15 cellular contexts compared by ENCODE assay signal in the genomic region with DNA sequence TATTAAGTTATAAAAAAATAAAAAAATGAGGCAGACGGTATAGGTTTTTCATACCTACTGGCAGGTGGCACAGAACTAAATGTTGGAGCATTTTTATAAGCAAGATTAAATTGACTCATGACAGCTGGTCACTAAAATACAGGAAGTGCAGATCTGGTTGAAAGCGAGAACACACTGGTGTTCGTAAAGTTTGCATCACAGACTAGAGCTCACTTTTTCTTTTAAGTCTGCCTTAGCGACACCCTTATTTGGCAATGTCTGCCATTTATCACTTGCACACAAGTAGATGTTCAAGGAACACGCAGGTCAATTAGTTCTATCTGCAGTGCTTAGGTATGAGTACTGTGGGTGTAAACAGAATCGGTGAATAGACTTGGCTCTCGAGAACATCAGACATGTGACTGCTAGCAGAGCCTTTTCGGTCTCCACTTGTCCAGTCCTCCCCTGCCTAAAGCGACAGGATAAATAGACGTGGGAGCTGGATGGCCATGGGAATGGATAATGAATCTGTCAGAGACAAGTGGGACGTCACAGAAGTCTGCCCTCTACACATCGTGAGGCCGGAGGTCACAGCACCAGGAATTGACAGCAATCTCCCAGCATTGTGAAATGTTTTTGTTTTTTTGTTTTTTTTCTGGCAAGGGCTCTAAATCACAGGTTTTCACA.
DNase-seq lines count a peak whose midpoint lies in the region; ATAC-seq and TF ChIP-seq lines count a peak whose summit lies in the region.
"Had no signal": no experiment of that assay in that cellular context is flagged by ENCODE, and none has a peak within 500 bp of the region (broad histone marks: within the 10 kb centered on the region; RNA-seq: fewer than 3 reads in every experiment).

No MANE protein-coding gene starts in this region.

- H3K9ac ChIP-seq in adipocyte (ENCODE audit: low read length) = no peak overlapping the region

- H3K27ac ChIP-seq in left ventricle myocardium inferior (replicated peaks) = no peak overlapping the region
- H3K27ac ChIP-seq in heart right ventricle = no peak overlapping the region

- DNase-seq in left ventricle myocardium inferior (no peak), heart right ventricle (no peak), adipocyte (ENCODE audit: low read depth) (no peak), WTC11 (ENCODE audit: low spot score) (no peak), HUDEP-2 (lab: John Stamatoyannopoulos, UW; ENCODE audit: unreplicated experiment in 76 of 76) (no peak), hepatic stellate cell (ENCODE audit: low spot score) (no peak)
- DNase-seq: Calu3, mammary epithelial cell, NCI-H1092 treated with DMSO at 0.1 percent for 48 hours, NCI-H345, occipital lobe, OCI-M1 had no signal

- peak overlapping the region; percentile 5 for H3K4me3 ChIP-seq in left ventricle myocardium inferior
- no peak overlapping the region for H3K4me3 ChIP-seq in heart right ventricle
- H3K4me3 ChIP-seq in adipocyte (ENCODE audit: low read length) = peak overlapping the region; percentile 29
- H3K4me3 ChIP-seq: smooth muscle cell had no signal

- no peaks in the 10 kb centered on the region for H3K36me3 Mint-ChIP-seq in WTC11

- POLR2A ChIA-PET in WTC11 (lab: Charles Lee) = interaction anchor here (0.5 kb wide), 1 partner anchor 1088 kb away, joined by 3 read pairs; no protein-coding TSS in a partner anchor

- intact Hi-C loops in left ventricle myocardium inferior (cut with micrococcal nuclease) (no loop called here), heart right ventricle (cut with DNase I) (no loop called here)

- no peak overlapping the region for H3K27ac Mint-ChIP-seq in WTC11

- no peaks in the 10 kb centered on the region for H3K27me3 Mint-ChIP-seq in WTC11 (ENCODE audit: low read depth)

- peaks cover 15% of the 10 kb centered on the region for H3K4me1 Mint-ChIP-seq in WTC11

- H3K4me3 Mint-ChIP-seq in WTC11 = no peak overlapping the region

- CTCF ChIA-PET in WTC11 (lab: Charles Lee) = no interaction called here

- H3K9me3 ChIP-seq in left ventricle myocardium inferior (replicated peaks) (peaks cover 4% of the 10 kb centered on the region), heart right ventricle (peaks cover 0 to 3% (median 0%) of the 10 kb centered on the region in 11 donors), adipocyte (ENCODE audit: control insufficient read depth, low read length) (no peaks in the 10 kb centered on the region)

- WGBS in heart right ventricle, 2 donors = 50 to 58% methylated on average over 13 of the region's 13 CpGs

- ATAC-seq in heart right ventricle (no peak), HG02973 (IDR thresholded peaks at IDR 0.05; ENCODE audit: unreplicated experiment) (peak; percentile 66), WTC11 (no peak), HG02970 (IDR thresholded peaks at IDR 0.05; ENCODE audit: low FRiP score, unreplicated experiment) (no peak)

- H3K9me3 Mint-ChIP-seq in WTC11 = peaks cover 12% of the 10 kb centered on the region

- H3K36me3 ChIP-seq in left ventricle myocardium inferior (no peaks in the 10 kb centered on the region), heart right ventricle (no peaks in the 10 kb centered on the region), adipocyte (ENCODE audit: control insufficient read depth, insufficient read depth, low read length, severe bottlenecking) (no peaks in the 10 kb centered on the region)

- H3K4me1 ChIP-seq in left ventricle myocardium inferior (no peaks in the 10 kb centered on the region), heart right ventricle (no peaks in the 10 kb centered on the region), adipocyte (ENCODE audit: control insufficient read depth, insufficient read depth, low read length) (peaks cover 6% of the 10 kb centered on the region)

- no peaks in the 10 kb centered on the region for H3K27me3 ChIP-seq in left ventricle myocardium inferior (ENCODE audit: low read depth)
- H3K27me3 ChIP-seq in heart right ventricle = no peaks in the 10 kb centered on the region
- no peaks in the 10 kb centered on the region for H3K27me3 ChIP-seq in adipocyte (replicated peaks; ENCODE audit: control insufficient read depth, insufficient read depth, low read length)

- TF ChIP-seq CTCF in left ventricle myocardium inferior (IDR thresholded peaks at IDR 0.05; ENCODE audit: borderline replicate concordance) = no peak
- no peak for TF ChIP-seq CTCF in heart right ventricle (IDR thresholded peaks at IDR 0.05)
- TF ChIP-seq CTCF in WTC11 (IDR thresholded peaks at IDR 0.05) = no peak

TF ChIP-seq in WTC11, 78 proteins besides CTCF, POLR2A, EP300 and RAD21:
- TF ChIP-seq, protein P1, sequence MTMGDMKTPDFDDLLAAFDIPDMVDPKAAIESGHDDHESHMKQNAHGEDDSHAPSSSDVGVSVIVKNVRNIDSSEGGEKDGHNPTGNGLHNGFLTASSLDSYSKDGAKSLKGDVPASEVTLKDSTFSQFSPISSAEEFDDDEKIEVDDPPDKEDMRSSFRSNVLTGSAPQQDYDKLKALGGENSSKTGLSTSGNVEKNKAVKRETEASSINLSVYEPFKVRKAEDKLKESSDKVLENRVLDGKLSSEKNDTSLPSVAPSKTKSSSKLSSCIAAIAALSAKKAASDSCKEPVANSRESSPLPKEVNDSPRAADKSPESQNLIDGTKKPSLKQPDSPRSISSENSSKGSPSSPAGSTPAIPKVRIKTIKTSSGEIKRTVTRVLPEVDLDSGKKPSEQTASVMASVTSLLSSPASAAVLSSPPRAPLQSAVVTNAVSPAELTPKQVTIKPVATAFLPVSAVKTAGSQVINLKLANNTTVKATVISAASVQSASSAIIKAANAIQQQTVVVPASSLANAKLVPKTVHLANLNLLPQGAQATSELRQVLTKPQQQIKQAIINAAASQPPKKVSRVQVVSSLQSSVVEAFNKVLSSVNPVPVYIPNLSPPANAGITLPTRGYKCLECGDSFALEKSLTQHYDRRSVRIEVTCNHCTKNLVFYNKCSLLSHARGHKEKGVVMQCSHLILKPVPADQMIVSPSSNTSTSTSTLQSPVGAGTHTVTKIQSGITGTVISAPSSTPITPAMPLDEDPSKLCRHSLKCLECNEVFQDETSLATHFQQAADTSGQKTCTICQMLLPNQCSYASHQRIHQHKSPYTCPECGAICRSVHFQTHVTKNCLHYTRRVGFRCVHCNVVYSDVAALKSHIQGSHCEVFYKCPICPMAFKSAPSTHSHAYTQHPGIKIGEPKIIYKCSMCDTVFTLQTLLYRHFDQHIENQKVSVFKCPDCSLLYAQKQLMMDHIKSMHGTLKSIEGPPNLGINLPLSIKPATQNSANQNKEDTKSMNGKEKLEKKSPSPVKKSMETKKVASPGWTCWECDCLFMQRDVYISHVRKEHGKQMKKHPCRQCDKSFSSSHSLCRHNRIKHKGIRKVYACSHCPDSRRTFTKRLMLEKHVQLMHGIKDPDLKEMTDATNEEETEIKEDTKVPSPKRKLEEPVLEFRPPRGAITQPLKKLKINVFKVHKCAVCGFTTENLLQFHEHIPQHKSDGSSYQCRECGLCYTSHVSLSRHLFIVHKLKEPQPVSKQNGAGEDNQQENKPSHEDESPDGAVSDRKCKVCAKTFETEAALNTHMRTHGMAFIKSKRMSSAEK (CRISPR knock-in tag; IDR thresholded peaks at IDR 0.05; ENCODE audit: borderline replicate concordance) = no peak
- TF ChIP-seq OVOL2 (CRISPR knock-in tag; IDR thresholded peaks at IDR 0.05; ENCODE audit: borderline replicate concordance) = no peak
- TF ChIP-seq ATF1 (CRISPR knock-in tag; IDR thresholded peaks at IDR 0.05) = no peak
- TF ChIP-seq NR2C2 (CRISPR knock-in tag; IDR thresholded peaks at IDR 0.05) = no peak
- no peak for TF ChIP-seq GTF2I (CRISPR knock-in tag; conservative IDR thresholded peaks at IDR 0.05)
- no peak for TF ChIP-seq GABPB1 (CRISPR knock-in tag; IDR thresholded peaks at IDR 0.05)
- no peak for TF ChIP-seq USF1 (CRISPR knock-in tag; IDR thresholded peaks at IDR 0.05)
- no peak for TF ChIP-seq NR1H2 (CRISPR knock-in tag; IDR thresholded peaks at IDR 0.05)
- TF ChIP-seq CBFB (CRISPR knock-in tag; IDR thresholded peaks at IDR 0.05; ENCODE audit: low read depth) = no peak
- TF ChIP-seq ZBTB21 (CRISPR knock-in tag; IDR thresholded peaks at IDR 0.05; ENCODE audit: borderline replicate concordance) = no peak
- TF ChIP-seq ZBTB43 (CRISPR knock-in tag; IDR thresholded peaks at IDR 0.05) = no peak

Comparison
In these comparisons a context has a peak if more than half of its experiments do, and no peak if none do; other contexts are left out.
1. H3K4me3 ChIP-seq: peak in left ventricle myocardium inferior (single experiment) and adipocyte (single experiment); none in heart right ventricle (0 of 10).